In the genomic region with DNA sequence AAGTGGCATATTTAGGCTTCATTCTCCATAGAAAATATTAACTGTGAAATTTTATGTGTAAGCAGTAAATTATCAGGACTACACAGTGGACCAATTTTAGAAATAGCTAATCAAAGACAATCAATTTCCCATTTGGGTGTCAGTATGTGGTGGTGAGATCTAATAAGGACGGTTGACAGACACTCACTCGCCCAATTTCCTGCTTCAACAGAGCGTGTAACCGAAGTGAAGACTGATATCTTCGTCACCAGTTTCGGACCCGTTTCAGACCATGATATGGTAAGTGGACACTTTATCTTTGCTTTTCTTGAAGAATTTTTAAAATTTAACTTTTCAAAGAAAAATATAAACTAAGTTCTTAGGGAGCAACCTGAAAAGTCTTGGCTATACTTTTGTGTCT, we compare ENCODE assay signal across 10 cellular contexts. TPM values are rescaled to one million over a fixed set of nuclear protein-coding genes. Genes with fewer than 3 reads are reported as not detected.
"Had no signal": no experiment of that assay in that cellular context is flagged by ENCODE, and none has a peak within 500 bp of the region (broad histone marks: within the 10 kb centered on the region; RNA-seq: fewer than 3 reads in every experiment).

No MANE protein-coding gene starts in this region.

- H3K9ac ChIP-seq: GM23248 had no signal

- DNase-seq: GM23248, GOT3, H7, HFFc6, IMR-90 had no signal

- H3K4me3 ChIP-seq: GM23248, HAP-1, K562 had no signal

- ATAC-seq: HCT116, K562 had no signal

- H3K36me3 ChIP-seq: HAP-1 had no signal

- H3K27ac ChIP-seq: GM23248 had no signal

- FAIRE-seq: HTR-8/SVneo, K562 had no signal

- H3K4me1 ChIP-seq: HAP-1 had no signal

- H3K9me3 ChIP-seq: HAP-1 had no signal

RNA-seq across cellular contexts. Expression of a gene that starts 17.6 kb away (rescaled TPM):
- total RNA-seq: GM23248, HFFc6, HT-29, IMR-90, K562 had no signal
- polyA plus RNA-seq: GM23248, IMR-90 had no signal
